In the genomic region with DNA sequence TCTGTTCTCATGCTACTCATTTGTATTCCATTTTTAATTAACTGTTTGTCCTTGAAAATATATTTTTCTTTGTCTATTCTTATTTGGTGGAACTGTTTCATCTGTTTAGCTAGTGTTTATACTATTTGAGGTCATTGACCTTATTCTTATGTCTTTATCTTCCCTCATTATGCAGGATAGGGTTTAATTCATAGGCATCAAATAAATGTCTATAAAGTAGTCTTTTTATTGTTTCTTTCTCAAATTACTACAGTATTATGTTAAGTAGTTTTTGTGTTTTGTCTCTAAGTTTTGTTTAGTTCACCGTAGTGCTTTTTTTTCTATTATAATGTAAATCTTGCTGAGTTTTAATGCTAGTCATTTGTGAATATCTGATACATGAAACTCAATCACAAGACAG, we compare ENCODE assay signal across 1 cellular context.
TF ChIP-seq lines count a peak whose summit lies in the region.

No MANE protein-coding gene starts in this region.

TF ChIP-seq in GM23338, 12 proteins besides CTCF, POLR2A, EP300 and RAD21 (continued from another document):
- TF ChIP-seq, protein P1, sequence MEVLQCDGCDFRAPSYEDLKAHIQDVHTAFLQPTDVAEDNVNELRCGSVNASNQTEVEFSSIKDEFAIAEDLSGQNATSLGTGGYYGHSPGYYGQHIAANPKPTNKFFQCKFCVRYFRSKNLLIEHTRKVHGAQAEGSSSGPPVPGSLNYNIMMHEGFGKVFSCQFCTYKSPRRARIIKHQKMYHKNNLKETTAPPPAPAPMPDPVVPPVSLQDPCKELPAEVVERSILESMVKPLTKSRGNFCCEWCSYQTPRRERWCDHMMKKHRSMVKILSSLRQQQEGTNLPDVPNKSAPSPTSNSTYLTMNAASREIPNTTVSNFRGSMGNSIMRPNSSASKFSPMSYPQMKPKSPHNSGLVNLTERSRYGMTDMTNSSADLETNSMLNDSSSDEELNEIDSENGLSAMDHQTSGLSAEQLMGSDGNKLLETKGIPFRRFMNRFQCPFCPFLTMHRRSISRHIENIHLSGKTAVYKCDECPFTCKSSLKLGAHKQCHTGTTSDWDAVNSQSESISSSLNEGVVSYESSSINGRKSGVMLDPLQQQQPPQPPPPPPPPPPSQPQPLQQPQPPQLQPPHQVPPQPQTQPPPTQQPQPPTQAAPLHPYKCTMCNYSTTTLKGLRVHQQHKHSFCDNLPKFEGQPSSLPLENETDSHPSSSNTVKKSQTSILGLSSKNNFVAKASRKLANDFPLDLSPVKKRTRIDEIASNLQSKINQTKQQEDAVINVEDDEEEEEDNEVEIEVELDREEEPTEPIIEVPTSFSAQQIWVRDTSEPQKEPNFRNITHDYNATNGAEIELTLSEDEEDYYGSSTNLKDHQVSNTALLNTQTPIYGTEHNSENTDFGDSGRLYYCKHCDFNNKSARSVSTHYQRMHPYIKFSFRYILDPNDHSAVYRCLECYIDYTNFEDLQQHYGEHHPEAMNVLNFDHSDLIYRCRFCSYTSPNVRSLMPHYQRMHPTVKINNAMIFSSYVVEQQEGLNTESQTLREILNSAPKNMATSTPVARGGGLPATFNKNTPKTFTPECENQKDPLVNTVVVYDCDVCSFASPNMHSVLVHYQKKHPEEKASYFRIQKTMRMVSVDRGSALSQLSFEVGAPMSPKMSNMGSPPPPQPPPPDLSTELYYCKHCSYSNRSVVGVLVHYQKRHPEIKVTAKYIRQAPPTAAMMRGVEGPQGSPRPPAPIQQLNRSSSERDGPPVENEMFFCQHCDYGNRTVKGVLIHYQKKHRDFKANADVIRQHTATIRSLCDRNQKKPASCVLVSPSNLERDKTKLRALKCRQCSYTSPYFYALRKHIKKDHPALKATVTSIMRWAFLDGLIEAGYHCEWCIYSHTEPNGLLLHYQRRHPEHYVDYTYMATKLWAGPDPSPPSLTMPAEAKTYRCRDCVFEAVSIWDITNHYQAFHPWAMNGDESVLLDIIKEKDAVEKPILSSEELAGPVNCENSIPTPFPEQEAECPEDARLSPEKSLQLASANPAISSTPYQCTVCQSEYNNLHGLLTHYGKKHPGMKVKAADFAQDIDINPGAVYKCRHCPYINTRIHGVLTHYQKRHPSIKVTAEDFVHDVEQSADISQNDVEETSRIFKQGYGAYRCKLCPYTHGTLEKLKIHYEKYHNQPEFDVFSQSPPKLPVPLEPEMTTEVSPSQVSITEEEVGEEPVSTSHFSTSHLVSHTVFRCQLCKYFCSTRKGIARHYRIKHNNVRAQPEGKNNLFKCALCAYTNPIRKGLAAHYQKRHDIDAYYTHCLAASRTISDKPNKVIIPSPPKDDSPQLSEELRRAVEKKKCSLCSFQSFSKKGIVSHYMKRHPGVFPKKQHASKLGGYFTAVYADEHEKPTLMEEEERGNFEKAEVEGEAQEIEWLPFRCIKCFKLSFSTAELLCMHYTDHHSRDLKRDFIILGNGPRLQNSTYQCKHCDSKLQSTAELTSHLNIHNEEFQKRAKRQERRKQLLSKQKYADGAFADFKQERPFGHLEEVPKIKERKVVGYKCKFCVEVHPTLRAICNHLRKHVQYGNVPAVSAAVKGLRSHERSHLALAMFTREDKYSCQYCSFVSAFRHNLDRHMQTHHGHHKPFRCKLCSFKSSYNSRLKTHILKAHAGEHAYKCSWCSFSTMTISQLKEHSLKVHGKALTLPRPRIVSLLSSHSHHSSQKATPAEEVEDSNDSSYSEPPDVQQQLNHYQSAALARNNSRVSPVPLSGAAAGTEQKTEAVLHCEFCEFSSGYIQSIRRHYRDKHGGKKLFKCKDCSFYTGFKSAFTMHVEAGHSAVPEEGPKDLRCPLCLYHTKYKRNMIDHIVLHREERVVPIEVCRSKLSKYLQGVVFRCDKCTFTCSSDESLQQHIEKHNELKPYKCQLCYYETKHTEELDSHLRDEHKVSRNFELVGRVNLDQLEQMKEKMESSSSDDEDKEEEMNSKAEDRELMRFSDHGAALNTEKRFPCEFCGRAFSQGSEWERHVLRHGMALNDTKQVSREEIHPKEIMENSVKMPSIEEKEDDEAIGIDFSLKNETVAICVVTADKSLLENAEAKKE (CRISPR knock-in tag; IDR thresholded peaks at IDR 0.05) = no peak
- no peak for TF ChIP-seq STAT1 (IDR thresholded peaks at IDR 0.05; ENCODE audit: unreplicated experiment)
- TF ChIP-seq ZNF114 (CRISPR knock-in tag; IDR thresholded peaks at IDR 0.05) = no peak
- TF ChIP-seq ZNF331 (CRISPR knock-in tag; IDR thresholded peaks at IDR 0.05; ENCODE audit: low read depth) = no peak
